26 cellular contexts compared by ENCODE assay signal in the genomic region with DNA sequence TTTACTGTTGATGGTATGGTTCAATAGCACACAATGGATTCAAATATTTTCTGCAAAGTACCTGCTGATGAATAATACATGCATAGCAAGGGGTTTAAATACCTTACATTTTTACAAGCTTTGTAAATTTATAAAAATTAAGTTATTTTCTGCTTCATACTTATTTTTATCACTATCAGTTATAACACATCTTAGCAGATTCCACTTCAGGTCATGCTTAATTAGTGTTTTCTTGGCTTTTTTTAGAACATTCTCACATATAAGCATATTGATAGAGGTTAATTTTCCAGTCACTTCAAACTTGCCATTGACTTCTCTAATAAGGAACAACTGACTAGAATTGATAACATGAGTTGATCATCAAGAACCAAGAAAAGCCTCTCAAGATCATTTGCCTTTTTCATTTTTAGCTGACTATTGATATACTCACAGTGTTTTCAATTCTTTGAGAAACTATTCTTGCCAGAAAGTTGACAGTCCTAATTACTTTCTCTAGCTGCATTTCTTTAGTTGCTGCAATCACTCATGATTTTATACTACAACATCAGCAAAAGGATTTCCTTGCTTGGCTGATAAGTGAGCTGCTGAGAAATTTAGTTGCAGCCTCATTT. TPM values are rescaled to one million over a fixed set of nuclear protein-coding genes. Genes with fewer than 3 reads are reported as not detected.
"Had no signal": no experiment of that assay in that cellular context is flagged by ENCODE, and none has a peak within 500 bp of the region (broad histone marks: within the 10 kb centered on the region; RNA-seq: fewer than 3 reads in every experiment).

No MANE protein-coding gene starts in this region.

- H3K27ac Mint-ChIP-seq: immature natural killer cell, mesothelial cell of epicardium, naive B cell had no signal

- H3K4me1 Mint-ChIP-seq: immature natural killer cell, naive B cell had no signal

- H3K36me3 ChIP-seq: esophagus muscularis mucosa, gastroesophageal sphincter, heart left ventricle, left lung, lower lobe of right lung had no signal

- FAIRE-seq: colon, endothelial cell of umbilical vein, frontal cortex, kidney had no signal

- H3K9me3 ChIP-seq: esophagus muscularis mucosa, gastroesophageal sphincter, lower lobe of right lung, mucosa of descending colon had no signal

- H3K4me2 ChIP-seq: hepatocyte had no signal

- H2AFZ ChIP-seq: hepatocyte had no signal

- H3K27ac ChIP-seq: coronary artery, dorsolateral prefrontal cortex, esophagus muscularis mucosa, foreskin keratinocyte, gastroesophageal sphincter, heart left ventricle, hepatocyte, left lung, lower lobe of right lung had no signal

- H3K4me1 ChIP-seq: esophagus muscularis mucosa, foreskin keratinocyte, gastroesophageal sphincter, heart left ventricle, left lung, lower lobe of right lung had no signal

- DNase-seq: dermis blood vessel endothelial cell; dorsolateral prefrontal cortex; effector CD4-positive, alpha-beta T cell; effector memory CD4-positive, alpha-beta T cell; foreskin keratinocyte; heart left ventricle; hypothalamus; immature natural killer cell; islet precursor cell; kidney; kidney glomerular epithelial cell; left colon; left ventricle myocardium superior; lower lobe of right lung; mesenchymal stem cell; mucosa of descending colon; naive B cell had no signal

- H3K27me3 Mint-ChIP-seq: naive B cell had no signal

- ATAC-seq: foreskin keratinocyte, gastroesophageal sphincter, heart left ventricle, left colon, left lung, left ventricle myocardium superior, lower lobe of right lung, mucosa of descending colon had no signal

- H3K79me2 ChIP-seq: hepatocyte had no signal

- H3K36me3 Mint-ChIP-seq: immature natural killer cell, naive B cell had no signal

- H3K4me3 Mint-ChIP-seq: immature natural killer cell, mesothelial cell of epicardium, naive B cell had no signal

- H3K27me3 ChIP-seq: dorsolateral prefrontal cortex, esophagus muscularis mucosa, foreskin keratinocyte, gastroesophageal sphincter, heart left ventricle, hepatocyte, left lung had no signal

- H3K4me3 ChIP-seq: coronary artery, dorsolateral prefrontal cortex, esophagus muscularis mucosa, gastroesophageal sphincter, heart left ventricle, hepatocyte, left lung, lower lobe of right lung, mucosa of descending colon had no signal

RNA-seq across cellular contexts. Expression of gene PTCHD4, which starts 25.8 kb away (rescaled TPM):
- polyA plus RNA-seq: immature natural killer cell had no signal
